9 cellular contexts compared by ENCODE assay signal in genomic region chr2:65334714-65335113, GRCh38.
"Had no signal": no experiment of that assay in that cellular context is flagged by ENCODE, and none has a peak within 500 bp of the region (broad histone marks: within the 10 kb centered on the region; RNA-seq: fewer than 3 reads in every experiment).

No MANE protein-coding gene starts in this region.

- H3K4me3 Mint-ChIP-seq: HFFc6 had no signal

- ATAC-seq: HCT116 had no signal

- H3K9me3 ChIP-seq: HAP-1 had no signal

- H3K4me3 ChIP-seq: GM23248, HAP-1 had no signal

- H3K9ac ChIP-seq: GM23248 had no signal

- H3K27ac Mint-ChIP-seq: HFFc6 had no signal

- H2AFZ ChIP-seq: GM23248 had no signal

- H3K4me1 ChIP-seq: HAP-1 had no signal

- DNase-seq: GM23248, GOT3, H7, HFFc6, IMR-90, KBM-7 had no signal

- H3K9me3 Mint-ChIP-seq: HFFc6 had no signal

- H3K27ac ChIP-seq: GM23248, HL-60 had no signal
